1 cellular context compared by ENCODE assay signal in the genomic region with DNA sequence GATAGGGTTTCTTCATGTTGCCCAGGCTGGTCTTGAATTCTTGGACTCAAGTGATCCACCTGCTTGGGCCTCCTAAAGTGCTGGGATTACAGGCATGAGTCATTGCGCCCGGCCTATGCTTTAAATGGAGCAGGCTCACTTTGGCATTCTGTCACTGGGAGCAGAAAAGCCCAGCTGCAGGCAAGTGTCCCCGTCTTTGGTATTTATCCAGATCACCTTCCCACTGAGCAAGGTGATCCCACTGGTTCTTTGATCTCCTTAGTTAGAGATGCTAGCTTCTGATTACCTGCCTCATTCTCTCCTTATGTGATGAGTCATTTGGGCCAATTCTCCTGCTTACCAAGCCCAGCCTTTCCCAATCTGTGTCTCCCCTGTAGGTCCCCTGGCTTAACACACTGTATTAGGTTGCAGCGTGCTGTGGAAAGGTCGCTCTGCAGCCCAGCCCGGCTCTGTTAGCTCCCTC.
A peak's percentile ranks its signal among the peaks of the same experiment; 100 is the strongest.
TF ChIP-seq lines count a peak whose summit lies in the region.

No MANE protein-coding gene starts in this region.

TF ChIP-seq in K562, 482 proteins besides CTCF, POLR2A, EP300 and RAD21:
- TF ChIP-seq ZNF316 (IDR thresholded peaks at IDR 0.05), result peak; percentile 34; the same call in 1 of the 2 replicates
- no peak for TF ChIP-seq GTF2E2 (tag; IDR thresholded peaks at IDR 0.05)
- TF ChIP-seq SRSF7 (optimal IDR thresholded peaks at IDR 0.05; ENCODE audit: low read depth, low read length), result no peak
- no peak for TF ChIP-seq BDP1 (IDR thresholded peaks at IDR 0.05; ENCODE audit: insufficient read depth, insufficient read length)
- no peak for TF ChIP-seq GATA2 (CRISPR knock-in tag; IDR thresholded peaks at IDR 0.05)
- 0 out of 2 replicates have a peak, but pooled peaks have one; percentile 40 for TF ChIP-seq DPF2 (IDR thresholded peaks at IDR 0.05)
- TF ChIP-seq MTF1 (CRISPR knock-in tag; IDR thresholded peaks at IDR 0.05; ENCODE audit: borderline replicate concordance), result no peak
- TF ChIP-seq E2F1 (CRISPR knock-in tag; IDR thresholded peaks at IDR 0.05), result no peak
- no peak for TF ChIP-seq HMGN3 (IDR thresholded peaks at IDR 0.05; ENCODE audit: borderline replicate concordance, extremely low read depth, insufficient read length, low read depth, low read length)
- no peak for TF ChIP-seq NCOA1 (IDR thresholded peaks at IDR 0.05; ENCODE audit: low read depth)
- TF ChIP-seq ZNF384 (IDR thresholded peaks at IDR 0.05; ENCODE audit: low read depth, low read length), result no peak
- no peak for TF ChIP-seq ZNF696 (CRISPR knock-in tag; conservative IDR thresholded peaks at IDR 0.05)
- TF ChIP-seq, protein P1, sequence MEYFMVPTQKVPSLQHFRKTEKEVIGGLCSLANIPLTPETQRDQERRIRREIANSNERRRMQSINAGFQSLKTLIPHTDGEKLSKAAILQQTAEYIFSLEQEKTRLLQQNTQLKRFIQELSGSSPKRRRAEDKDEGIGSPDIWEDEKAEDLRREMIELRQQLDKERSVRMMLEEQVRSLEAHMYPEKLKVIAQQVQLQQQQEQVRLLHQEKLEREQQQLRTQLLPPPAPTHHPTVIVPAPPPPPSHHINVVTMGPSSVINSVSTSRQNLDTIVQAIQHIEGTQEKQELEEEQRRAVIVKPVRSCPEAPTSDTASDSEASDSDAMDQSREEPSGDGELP (CRISPR knock-in tag; IDR thresholded peaks at IDR 0.05; ENCODE audit: borderline replicate concordance), result no peak
- TF ChIP-seq JUND (IDR thresholded peaks at IDR 0.05; ENCODE audit: borderline replicate concordance, low read depth, low read length), result peak; percentile 34; the same call in 1 of the 2 replicates
- peak; percentile 71; the same call in 2 of the 3 replicates for TF ChIP-seq JUND (tag; IDR thresholded peaks at IDR 0.05; ENCODE audit: borderline replicate concordance, low read depth, low read length)
- TF ChIP-seq, protein P2, sequence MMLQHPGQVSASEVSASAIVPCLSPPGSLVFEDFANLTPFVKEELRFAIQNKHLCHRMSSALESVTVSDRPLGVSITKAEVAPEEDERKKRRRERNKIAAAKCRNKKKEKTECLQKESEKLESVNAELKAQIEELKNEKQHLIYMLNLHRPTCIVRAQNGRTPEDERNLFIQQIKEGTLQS (IDR thresholded peaks at IDR 0.05), result peak; percentile 83
- TF ChIP-seq, protein P2 (CRISPR knock-in tag; conservative IDR thresholded peaks at IDR 0.05), result no peak
- TF ChIP-seq MCM2 (IDR thresholded peaks at IDR 0.05; ENCODE audit: low read depth), result no peak
- 0 out of 2 replicates have a peak, but pooled peaks have one; percentile 35 for TF ChIP-seq ZEB2 (IDR thresholded peaks at IDR 0.05)
- TF ChIP-seq, protein P3, sequence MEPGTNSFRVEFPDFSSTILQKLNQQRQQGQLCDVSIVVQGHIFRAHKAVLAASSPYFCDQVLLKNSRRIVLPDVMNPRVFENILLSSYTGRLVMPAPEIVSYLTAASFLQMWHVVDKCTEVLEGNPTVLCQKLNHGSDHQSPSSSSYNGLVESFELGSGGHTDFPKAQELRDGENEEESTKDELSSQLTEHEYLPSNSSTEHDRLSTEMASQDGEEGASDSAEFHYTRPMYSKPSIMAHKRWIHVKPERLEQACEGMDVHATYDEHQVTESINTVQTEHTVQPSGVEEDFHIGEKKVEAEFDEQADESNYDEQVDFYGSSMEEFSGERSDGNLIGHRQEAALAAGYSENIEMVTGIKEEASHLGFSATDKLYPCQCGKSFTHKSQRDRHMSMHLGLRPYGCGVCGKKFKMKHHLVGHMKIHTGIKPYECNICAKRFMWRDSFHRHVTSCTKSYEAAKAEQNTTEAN (CRISPR knock-in tag; IDR thresholded peaks at IDR 0.05), result no peak
- no peak for TF ChIP-seq ZNF282 (CRISPR knock-in tag; IDR thresholded peaks at IDR 0.05)
- no peak for TF ChIP-seq SP2 (IDR thresholded peaks at IDR 0.05; ENCODE audit: extremely low read depth, low read depth, low read length, poor library complexity, severe bottlenecking)
- TF ChIP-seq ZNF12 (CRISPR knock-in tag; IDR thresholded peaks at IDR 0.05), result 0 out of 2 replicates have a peak, but pooled peaks have one; percentile 52
- no peak for TF ChIP-seq ZNF311 (CRISPR knock-in tag; IDR thresholded peaks at IDR 0.05)
- no peak for TF ChIP-seq CEBPG (CRISPR knock-in tag; IDR thresholded peaks at IDR 0.05)
- no peak for TF ChIP-seq CEBPG (tag; conservative IDR thresholded peaks at IDR 0.05 in 1 of 2, IDR thresholded peaks at IDR 0.05 in 1 of 2)
- no peak for TF ChIP-seq KAT7 (CRISPR knock-in tag; IDR thresholded peaks at IDR 0.05; ENCODE audit: borderline replicate concordance)
- TF ChIP-seq RBBP5 (IDR thresholded peaks at IDR 0.05; ENCODE audit: borderline replicate concordance, insufficient read depth, low read length, poor library complexity, severe bottlenecking), result no peak
- no peak for TF ChIP-seq GABPB1 (CRISPR knock-in tag; IDR thresholded peaks at IDR 0.05)
- no peak for TF ChIP-seq ZBTB12 (CRISPR knock-in tag; IDR thresholded peaks at IDR 0.05)
- TF ChIP-seq GTF2A2 (tag; IDR thresholded peaks at IDR 0.05), result no peak
- TF ChIP-seq MEF2A (IDR thresholded peaks at IDR 0.05; ENCODE audit: control insufficient read depth, low read depth, low read length), result no peak
- peak; percentile 65 for TF ChIP-seq FOSL1 (tag; conservative IDR thresholded peaks at IDR 0.05)
- TF ChIP-seq ZNF408 (CRISPR knock-in tag; IDR thresholded peaks at IDR 0.05; ENCODE audit: low read depth), result no peak
- TF ChIP-seq, protein P4, sequence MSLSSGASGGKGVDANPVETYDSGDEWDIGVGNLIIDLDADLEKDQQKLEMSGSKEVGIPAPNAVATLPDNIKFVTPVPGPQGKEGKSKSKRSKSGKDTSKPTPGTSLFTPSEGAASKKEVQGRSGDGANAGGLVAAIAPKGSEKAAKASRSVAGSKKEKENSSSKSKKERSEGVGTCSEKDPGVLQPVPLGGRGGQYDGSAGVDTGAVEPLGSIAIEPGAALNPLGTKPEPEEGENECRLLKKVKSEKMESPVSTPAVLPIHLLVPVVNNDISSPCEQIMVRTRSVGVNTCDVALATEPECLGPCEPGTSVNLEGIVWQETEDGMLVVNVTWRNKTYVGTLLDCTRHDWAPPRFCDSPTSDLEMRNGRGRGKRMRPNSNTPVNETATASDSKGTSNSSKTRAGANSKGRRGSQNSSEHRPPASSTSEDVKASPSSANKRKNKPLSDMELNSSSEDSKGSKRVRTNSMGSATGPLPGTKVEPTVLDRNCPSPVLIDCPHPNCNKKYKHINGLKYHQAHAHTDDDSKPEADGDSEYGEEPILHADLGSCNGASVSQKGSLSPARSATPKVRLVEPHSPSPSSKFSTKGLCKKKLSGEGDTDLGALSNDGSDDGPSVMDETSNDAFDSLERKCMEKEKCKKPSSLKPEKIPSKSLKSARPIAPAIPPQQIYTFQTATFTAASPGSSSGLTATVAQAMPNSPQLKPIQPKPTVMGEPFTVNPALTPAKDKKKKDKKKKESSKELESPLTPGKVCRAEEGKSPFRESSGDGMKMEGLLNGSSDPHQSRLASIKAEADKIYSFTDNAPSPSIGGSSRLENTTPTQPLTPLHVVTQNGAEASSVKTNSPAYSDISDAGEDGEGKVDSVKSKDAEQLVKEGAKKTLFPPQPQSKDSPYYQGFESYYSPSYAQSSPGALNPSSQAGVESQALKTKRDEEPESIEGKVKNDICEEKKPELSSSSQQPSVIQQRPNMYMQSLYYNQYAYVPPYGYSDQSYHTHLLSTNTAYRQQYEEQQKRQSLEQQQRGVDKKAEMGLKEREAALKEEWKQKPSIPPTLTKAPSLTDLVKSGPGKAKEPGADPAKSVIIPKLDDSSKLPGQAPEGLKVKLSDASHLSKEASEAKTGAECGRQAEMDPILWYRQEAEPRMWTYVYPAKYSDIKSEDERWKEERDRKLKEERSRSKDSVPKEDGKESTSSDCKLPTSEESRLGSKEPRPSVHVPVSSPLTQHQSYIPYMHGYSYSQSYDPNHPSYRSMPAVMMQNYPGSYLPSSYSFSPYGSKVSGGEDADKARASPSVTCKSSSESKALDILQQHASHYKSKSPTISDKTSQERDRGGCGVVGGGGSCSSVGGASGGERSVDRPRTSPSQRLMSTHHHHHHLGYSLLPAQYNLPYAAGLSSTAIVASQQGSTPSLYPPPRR (CRISPR knock-in tag; IDR thresholded peaks at IDR 0.05; ENCODE audit: borderline replicate concordance), result no peak
- TF ChIP-seq ZNF699 (CRISPR knock-in tag; IDR thresholded peaks at IDR 0.05; ENCODE audit: insufficient replicate concordance), result no peak
- TF ChIP-seq PRDM10 (IDR thresholded peaks at IDR 0.05; ENCODE audit: partially characterized antibody), result no peak
- no peak for TF ChIP-seq DNMT1 (IDR thresholded peaks at IDR 0.05)
- TF ChIP-seq CBX2 (IDR thresholded peaks at IDR 0.05; ENCODE audit: insufficient read depth, low read length, poor library complexity, severe bottlenecking), result no peak
- no peak for TF ChIP-seq ETV1 (tag; conservative IDR thresholded peaks at IDR 0.05; ENCODE audit: low read depth)
- TF ChIP-seq ZNF24 (IDR thresholded peaks at IDR 0.05), result no peak
- TF ChIP-seq SIN3A (IDR thresholded peaks at IDR 0.05; ENCODE audit: borderline replicate concordance in 2 of 2, control insufficient read depth in 1 of 2, low read depth in 2 of 2, low read length in 2 of 2), result no peak
- no peak for TF ChIP-seq SIX5 (IDR thresholded peaks at IDR 0.05; ENCODE audit: borderline replicate concordance in 1 of 2, insufficient read depth in 1 of 2, low read depth in 1 of 2, low read length in 2 of 2)
- TF ChIP-seq, protein P5, sequence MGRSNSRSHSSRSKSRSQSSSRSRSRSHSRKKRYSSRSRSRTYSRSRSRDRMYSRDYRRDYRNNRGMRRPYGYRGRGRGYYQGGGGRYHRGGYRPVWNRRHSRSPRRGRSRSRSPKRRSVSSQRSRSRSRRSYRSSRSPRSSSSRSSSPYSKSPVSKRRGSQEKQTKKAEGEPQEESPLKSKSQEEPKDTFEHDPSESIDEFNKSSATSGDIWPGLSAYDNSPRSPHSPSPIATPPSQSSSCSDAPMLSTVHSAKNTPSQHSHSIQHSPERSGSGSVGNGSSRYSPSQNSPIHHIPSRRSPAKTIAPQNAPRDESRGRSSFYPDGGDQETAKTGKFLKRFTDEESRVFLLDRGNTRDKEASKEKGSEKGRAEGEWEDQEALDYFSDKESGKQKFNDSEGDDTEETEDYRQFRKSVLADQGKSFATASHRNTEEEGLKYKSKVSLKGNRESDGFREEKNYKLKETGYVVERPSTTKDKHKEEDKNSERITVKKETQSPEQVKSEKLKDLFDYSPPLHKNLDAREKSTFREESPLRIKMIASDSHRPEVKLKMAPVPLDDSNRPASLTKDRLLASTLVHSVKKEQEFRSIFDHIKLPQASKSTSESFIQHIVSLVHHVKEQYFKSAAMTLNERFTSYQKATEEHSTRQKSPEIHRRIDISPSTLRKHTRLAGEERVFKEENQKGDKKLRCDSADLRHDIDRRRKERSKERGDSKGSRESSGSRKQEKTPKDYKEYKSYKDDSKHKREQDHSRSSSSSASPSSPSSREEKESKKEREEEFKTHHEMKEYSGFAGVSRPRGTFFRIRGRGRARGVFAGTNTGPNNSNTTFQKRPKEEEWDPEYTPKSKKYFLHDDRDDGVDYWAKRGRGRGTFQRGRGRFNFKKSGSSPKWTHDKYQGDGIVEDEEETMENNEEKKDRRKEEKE (IDR thresholded peaks at IDR 0.05; ENCODE audit: borderline replicate concordance in 1 of 2, control insufficient read depth in 1 of 2, low read depth in 2 of 2, low read length in 1 of 2), result no peak
- TF ChIP-seq SMARCE1 (IDR thresholded peaks at IDR 0.05), result 0 out of 2 replicates have a peak, but pooled peaks have one; percentile 16
- TF ChIP-seq RBFOX2 (IDR thresholded peaks at IDR 0.05; ENCODE audit: low read depth, low read length), result no peak
- no peak for TF ChIP-seq KDM4B (IDR thresholded peaks at IDR 0.05; ENCODE audit: borderline replicate concordance in 2 of 2, low read depth in 1 of 2)
- no peak for TF ChIP-seq YBX1 (IDR thresholded peaks at IDR 0.05)
- TF ChIP-seq ZBTB1 (CRISPR knock-in tag; IDR thresholded peaks at IDR 0.05; ENCODE audit: borderline replicate concordance, low read depth), result no peak
